Comparison of ENCODE assay signal across 24 cellular contexts in the genomic region with DNA sequence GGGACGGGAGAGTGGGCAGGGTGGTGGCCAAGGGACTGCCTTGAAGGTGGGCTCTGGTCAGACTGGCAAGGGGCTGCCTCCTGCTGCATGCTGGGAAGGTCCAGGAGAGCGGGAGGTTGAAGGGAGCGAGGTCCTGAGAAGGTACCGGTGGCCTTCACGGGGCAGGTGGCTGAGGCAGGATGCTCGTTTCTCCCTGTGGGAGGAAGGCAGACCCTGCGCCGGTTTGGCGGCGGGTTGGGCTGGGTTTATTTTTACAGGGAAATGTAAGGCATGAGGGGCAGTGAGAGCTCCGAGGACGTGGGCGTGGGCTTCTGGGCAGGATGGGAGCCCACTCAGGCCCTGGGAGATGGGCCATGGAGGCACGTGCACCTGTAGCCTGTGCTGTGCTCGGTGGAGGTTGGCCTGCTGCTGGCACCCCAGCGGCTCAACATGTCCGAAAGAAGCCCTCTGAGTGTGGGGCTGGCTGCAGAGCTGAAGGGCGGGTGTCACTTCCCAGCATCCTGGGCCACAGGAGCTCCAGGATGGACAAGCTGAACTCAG.
"Had no signal": no experiment of that assay in that cellular context is flagged by ENCODE, and none has a peak within 500 bp of the region (broad histone marks: within the 10 kb centered on the region; RNA-seq: fewer than 3 reads in every experiment).

No MANE protein-coding gene starts in this region.

- DNase-seq: colonic mucosa; effector CD8-positive, alpha-beta T cell; endodermal cell; foreskin fibroblast; gastrocnemius medialis; head of caudate nucleus; left ventricle myocardium superior; lower lobe of right lung; natural killer cell; pancreas; stimulated activated CD4-positive, alpha-beta T cell treated with anti-CD3 and anti-CD28 coated beads, Interleukin-12 subunit alpha, Interleukin-12 subunit beta, amount 100 ng/mL, for 4 hours; stimulated activated CD4-positive, alpha-beta T cell treated with anti-CD3 and anti-CD28 coated beads, Interleukin-1b, Interleukin-23, amount 100 ng/mL, for 48 hours; stimulated activated CD4-positive, alpha-beta T cell treated with anti-CD3 and anti-CD28 coated beads, Interleukin-4, amount 100 ng/mL, for 1 hour; stimulated activated naive CD8-positive, alpha-beta T cell treated with anti-CD3 and anti-CD28 coated beads, Interleukin-15, Interleukin-2, amounts not matched to agents 100 U/mL and 50 U/mL, for 24 hours; testis; tibial artery had no signal

- ATAC-seq: esophagus mucosa; gastrocnemius medialis; left ventricle myocardium superior; lower lobe of right lung; natural killer cell; pancreas; sciatic nerve; stimulated activated memory B cell treated with anti-CD40 and anti-IgM and Interleukin-4, amounts not matched to agents 10 μg/mL and 1 μg/mL and 100 μg/mL, for 72 hours; stimulated activated naive CD8-positive, alpha-beta T cell treated with anti-CD3 and anti-CD28 coated beads, Interleukin-15, Interleukin-2, amounts not matched to agents 100 U/mL and 50 U/mL, for 24 hours had no signal

- H3K4me2 ChIP-seq: smooth muscle cell had no signal

- H3K27me3 ChIP-seq: colonic mucosa, gastrocnemius medialis, neutrophil, pancreas, testis, tibial artery, upper lobe of left lung had no signal

- H3K9me3 Mint-ChIP-seq: dendritic cell treated with granulocyte-macrophage colony-stimulating factor and Interleukin-4, amounts not matched to agents 40 ng/mL and 50 ng/mL, for 4 days; endodermal cell; natural killer cell; stimulated activated memory B cell treated with anti-CD40 and anti-IgM and Interleukin-4, amounts not matched to agents 10 μg/mL and 1 μg/mL and 100 μg/mL, for 72 hours had no signal

- H3K27ac Mint-ChIP-seq: dendritic cell treated with granulocyte-macrophage colony-stimulating factor and Interleukin-4, amounts not matched to agents 40 ng/mL and 50 ng/mL, for 4 days had no signal

- H3K36me3 ChIP-seq: colonic mucosa had no signal

- H3K4me3 Mint-ChIP-seq: dendritic cell treated with granulocyte-macrophage colony-stimulating factor and Interleukin-4, amounts not matched to agents 40 ng/mL and 50 ng/mL, for 4 days; endodermal cell; natural killer cell; stimulated activated memory B cell treated with anti-CD40 and anti-IgM and Interleukin-4, amounts not matched to agents 10 μg/mL and 1 μg/mL and 100 μg/mL, for 72 hours had no signal

- H3K9me3 ChIP-seq: colonic mucosa, gastrocnemius medialis, lower lobe of right lung, neutrophil, pancreas, testis, tibial artery, upper lobe of left lung had no signal

- H3K4me3 ChIP-seq: colonic mucosa, gastrocnemius medialis, lower lobe of right lung, pancreas, smooth muscle cell, testis, tibial artery, upper lobe of left lung had no signal

- H3K27me3 Mint-ChIP-seq: dendritic cell treated with granulocyte-macrophage colony-stimulating factor and Interleukin-4, amounts not matched to agents 40 ng/mL and 50 ng/mL, for 4 days; stimulated activated memory B cell treated with anti-CD40 and anti-IgM and Interleukin-4, amounts not matched to agents 10 μg/mL and 1 μg/mL and 100 μg/mL, for 72 hours had no signal

- H3K4me1 ChIP-seq: colonic mucosa, pancreas had no signal

- H3K36me3 Mint-ChIP-seq: natural killer cell had no signal

- H3K27ac ChIP-seq: colonic mucosa, epithelial cell of prostate, lower lobe of right lung, neutrophil, pancreas, testis, tibial artery, upper lobe of left lung had no signal
